In genomic region chr11:118530180-118530682, GRCh38 we compare ENCODE assay signal across 9 cellular contexts. TPM values are rescaled to one million over a fixed set of nuclear protein-coding genes. Genes with fewer than 3 reads are reported as not detected.
DNase-seq lines count a peak whose midpoint lies in the region; ATAC-seq, FAIRE-seq and TF ChIP-seq lines count a peak whose summit lies in the region.
"Had no signal": no experiment of that assay in that cellular context is flagged by ENCODE, and none has a peak within 500 bp of the region (broad histone marks: within the 10 kb centered on the region; RNA-seq: fewer than 3 reads in every experiment).

No MANE protein-coding gene starts in this region.

- H3K36me3 ChIP-seq in GM12878 (ENCODE audit: control insufficient read depth in 2 of 2, insufficient read depth in 2 of 2, low read length in 1 of 2) (peaks cover 0 to 4% of the 10 kb centered on the region in 2 experiments; a peak in 1 of 4 replicates), HepG2 (replicated peaks in 1 of 2; ENCODE audit: control insufficient read depth in 1 of 2, insufficient read depth in 2 of 2, low read length in 2 of 2) (no peaks in the 10 kb centered on the region), thyroid gland (no peaks in the 10 kb centered on the region)

- H3K79me2 ChIP-seq in GM12878 (ENCODE audit: control insufficient read depth, insufficient read depth, low read length) (no peaks in the 10 kb centered on the region), HepG2 (ENCODE audit: insufficient read depth, low read length) (no peaks in the 10 kb centered on the region)

- CTCF ChIA-PET in GM12878 (lab: Yijun Ruan, JAX) (interaction anchor here (1.6 kb wide), 1 partner anchor 87 kb away, joined by 4 read pairs; no protein-coding TSS in a partner anchor), HepG2 (lab: Yijun Ruan, JAX; ENCODE audit: low intra/inter-chr PET ratio, low total read pairs) (no interaction called here)

- H3K4me2 ChIP-seq in GM12878 (ENCODE audit: control insufficient read depth, insufficient read depth): peak overlapping the region; percentile 95
- H3K4me2 ChIP-seq in HepG2 (ENCODE audit: low read depth, low read length): peak overlapping the region; percentile 94

- POLR2A ChIA-PET in GM12878 (lab: Charles Lee) (interaction anchor here (0.7 kb wide), 1 partner anchor 15 kb away, joined by 3 read pairs; no protein-coding TSS in a partner anchor), HepG2 (lab: Yijun Ruan, JAX) (interaction anchor here (1.7 to 1.9 kb wide), 2 partner anchors 42 to 95 kb away, joined by 7 to 8 read pairs; partner anchors contain the start of genes ARCN1 and KMT2A)

- H3K4me1 ChIP-seq in GM12878 (ENCODE audit: control insufficient read depth, insufficient read depth, low read length) (0 out of 2 replicates have a peak, but pooled peaks cover 3% of the 10 kb centered on the region), HepG2 (ENCODE audit: insufficient read depth, low read length) (peaks cover 66% of the 10 kb centered on the region), thyroid gland (peaks cover 22 to 33% of the 10 kb centered on the region in 2 donors)

- no peak for ATAC-seq in GM12878
- ATAC-seq in HepG2: no peak; the same call in 2 of the 3 replicates
- no peak for ATAC-seq in GM19395 (IDR thresholded peaks at IDR 0.05; ENCODE audit: unreplicated experiment)
- no peak for ATAC-seq in HG02970 (IDR thresholded peaks at IDR 0.05; ENCODE audit: low FRiP score, unreplicated experiment)

- H3K9ac ChIP-seq in GM12878 (ENCODE audit: control insufficient read depth, insufficient read depth, low read length): peak overlapping the region; percentile 53
- H3K9ac ChIP-seq in HepG2 (ENCODE audit: insufficient read depth, low read depth, low read length): peak overlapping the region; percentile 79

- TF ChIP-seq POLR2A in GM12878 (IDR thresholded peaks at IDR 0.05; ENCODE audit: low read depth, low read length) (no peak), HepG2 (IDR thresholded peaks at IDR 0.05; ENCODE audit: insufficient read depth in 1 of 2, low read depth in 2 of 2, low read length in 2 of 2) (no peak), thyroid gland (IDR thresholded peaks at IDR 0.05) (no peak)

- SMC1A ChIA-PET in GM12878 (lab: Charles Lee; ENCODE audit: uncharacterized antibody, unreplicated experiment): no interaction called here

- H3K27me3 ChIP-seq in GM12878 (replicated peaks in 1 of 2; ENCODE audit: control insufficient read depth in 2 of 2, insufficient read depth in 2 of 2, low read length in 1 of 2) (no peaks in the 10 kb centered on the region), HepG2 (ENCODE audit: control insufficient read depth in 1 of 2, insufficient read depth in 2 of 2, low read length in 2 of 2) (no peaks in the 10 kb centered on the region; a peak in 1 of 5 replicates), thyroid gland (no peaks in the 10 kb centered on the region)

- TF ChIP-seq EP300 in GM12878 (IDR thresholded peaks at IDR 0.05; ENCODE audit: borderline replicate concordance in 1 of 2, control insufficient read depth in 1 of 2, low read depth in 2 of 2, low read length in 2 of 2): no peak
- TF ChIP-seq EP300 in HepG2 (IDR thresholded peaks at IDR 0.05; ENCODE audit: low read depth in 2 of 2, low read length in 2 of 2): no peak
- TF ChIP-seq EP300 in HepG2 (CRISPR knock-in tag; IDR thresholded peaks at IDR 0.05; ENCODE audit: borderline replicate concordance): no peak

- H3K27ac ChIP-seq in GM12878 (ENCODE audit: control insufficient read depth, insufficient read depth) (no peak overlapping the region), HepG2 (ENCODE audit: extremely low read length, insufficient read depth, low read length) (peak overlapping the region; percentile 64), thyroid gland (peak overlapping the region in 2 of 3 donors; percentile 66 to 77)

- peak; percentile 44 for DNase-seq in DMS 273 (lab: John Stamatoyannopoulos, UW; ENCODE audit: unreplicated experiment)
- DNase-seq in DMS 273 treated with DMSO at 0.1 percent for 48 hours (lab: John Stamatoyannopoulos, UW): no peak
- DNase-seq in NCI-H2029 (lab: John Stamatoyannopoulos, UW): peak; percentile 45
- DNase-seq in GM12878 (ENCODE audit: low read depth, low spot score): no peak
- no peak for DNase-seq in HepG2 (ENCODE audit: low spot score)
- peak in 1 of 2 donors; percentile 11 for DNase-seq in thyroid gland

- peak overlapping the region; percentile 92 for H2AFZ ChIP-seq in GM12878 (ENCODE audit: control insufficient read depth, low read depth, low read length)
- H2AFZ ChIP-seq in HepG2 (ENCODE audit: low read length): peak overlapping the region; percentile 76

- no peak for TF ChIP-seq RAD21 in GM12878 (IDR thresholded peaks at IDR 0.05; ENCODE audit: insufficient read depth, low read depth, low read length)
- TF ChIP-seq RAD21 in HepG2 (CRISPR knock-in tag; IDR thresholded peaks at IDR 0.05): no peak

- no peak for TF ChIP-seq CTCF in GM12878 (IDR thresholded peaks at IDR 0.05 in 2 of 3, conservative IDR thresholded peaks at IDR 0.05 in 1 of 3; ENCODE audit: control insufficient read depth in 2 of 3, extremely low read depth in 1 of 3, insufficient read depth in 1 of 3, low read depth in 3 of 3, low read length in 3 of 3)
- no peak for TF ChIP-seq CTCF in HepG2 (CRISPR knock-in tag; IDR thresholded peaks at IDR 0.05)
- no peak for TF ChIP-seq CTCF in thyroid gland (IDR thresholded peaks at IDR 0.05)

- RAD21 ChIA-PET in GM12878 (lab: Charles Lee; ENCODE audit: unreplicated experiment): interaction anchor here (1.2 kb wide), 1 partner anchor 40 kb away, joined by 4 read pairs; no protein-coding TSS in a partner anchor

- intact Hi-C loops in GM12878 (cut with micrococcal nuclease; ENCODE audit: unreplicated experiment) (loop anchor here (5.0 kb wide), 1 partner anchor 37 kb away; the partner anchor contains the start of gene IFT46), HepG2 (cut with micrococcal nuclease; ENCODE audit: unreplicated experiment) (no loop called here), thyroid gland (cut with DNase I) (no loop called here)

- BruUV-seq in GM12878 (replicated peaks; lab: Mats Ljungman, UMichigan): TSS peak; percentile 70
- BruUV-seq in HepG2 (replicated peaks; lab: Mats Ljungman, UMichigan): no TSS peak

- 9% methylated on average over 29 of the region's 31 CpGs for WGBS in GM12878 (ENCODE audit: insufficient coverage, insufficient replicate concordance, low lambda C conversion rate, missing lambda C conversion rate)
- 16% methylated on average over 7 of the region's 31 CpGs for WGBS in HepG2 (ENCODE audit: low lambda C conversion rate)
- WGBS in thyroid gland, 2 donors: 4 to 8% methylated on average over 12 to 19 of the region's 31 CpGs

- H4K20me1 ChIP-seq in GM12878 (ENCODE audit: control insufficient read depth, insufficient read depth): no peaks in the 10 kb centered on the region; the same call in 1 of the 2 replicates
- H4K20me1 ChIP-seq in HepG2 (ENCODE audit: insufficient read depth, low read length): no peaks in the 10 kb centered on the region

- FAIRE-seq in GM12878 (lab: Jason Lieb, UNC): no peak
- FAIRE-seq in HepG2 (lab: Jason Lieb, UNC): no peak
- FAIRE-seq: A204.1 had no signal

- in situ Hi-C loops in GM12878 (cut with MboI): no loop called here
- in situ Hi-C loops in HepG2 (cut with HindIII; ENCODE audit: extremely low pct_ligation_motif_present, low pct_unique_long_range_greater_than_20kb): loop anchor here (5.0 kb wide), 1 partner anchor 37 kb away; the partner anchor contains the start of gene IFT46

- H3K4me3 ChIP-seq in GM12878 (peak overlapping the region; percentile 86), HepG2 (replicated peaks in 1 of 3; ENCODE audit: insufficient read depth in 1 of 3, low read depth in 2 of 3, low read length in 3 of 3) (peak overlapping the region; percentile 70 to 97 (median 73)), thyroid gland (replicated peaks in 1 of 3) (peak overlapping the region; percentile 53 to 85 (median 78))

- H3K9me3 ChIP-seq in GM12878 (replicated peaks; ENCODE audit: control insufficient read depth, insufficient read depth, low read length): no peaks in the 10 kb centered on the region
- H3K9me3 ChIP-seq in HepG2 (ENCODE audit: low read length): no peaks in the 10 kb centered on the region
- no peaks in the 10 kb centered on the region for H3K9me3 ChIP-seq in thyroid gland

RNA-seq across cellular contexts. Expression of gene TMEM25, which starts 0.8 kb away (rescaled TPM):
- total RNA-seq in GM12878 (2013; cell fraction: nucleolus; rRNA removed): 33.7 and 45.1 TPM in 2 replicates
- total RNA-seq in GM12878 (2014; rRNA removed) (7.9 and 13.9 TPM in 2 replicates), GM12878 (2014; rRNA removed; fragmentation: Illumina TruSeq; extraction: Trizol) (4.6 and 5.2 TPM in 2 replicates), GM12878 (2021) (8.5 and 10.2 TPM in 2 replicates), HepG2 (2016; rRNA removed; fragmentation: Illumina TruSeq; extraction: Trizol) (4.5 and 7.5 TPM in 2 replicates), thyroid gland (10 to 100 TPM; 26.5 to 58.2 (median 52.0) TPM)
- 3.3 TPM for polyA plus RNA-seq in GM12878 (2011; ENCODE audit: low read depth)
- polyA plus RNA-seq in GM12878 (2011; rRNA removed) (3.3 and 5.2 TPM in 2 replicates), GM12878 (2014; fragmentation: Illumina TruSeq; extraction: Trizol) (3.5 and 7.5 TPM in 2 replicates), GM12878 (2014; fragmentation: Nextera tagmentation; extraction: Ambion mirVana) (1 to 10 TPM; 1.4 to 1.7 TPM), GM12878 (2014; rRNA removed) (7.9 and 9.4 TPM in 2 replicates), GM12878 (2016; fragmentation: Nextera tagmentation; extraction: Ambion mirVana) (1 to 10 TPM; 8.2 to 9.1 TPM), HepG2 (2011; rRNA removed) (17.2 and 23.4 TPM in 2 replicates)
- 7.7 and 9.1 TPM in 2 replicates for polyA plus RNA-seq in GM12878 (2011; cell fraction: cytosol; rRNA removed)
- 35.3 and 37.5 TPM in 2 replicates for polyA plus RNA-seq in GM12878 (2011; cell fraction: nucleus; rRNA removed)
- 5.8 and 6.8 TPM in 2 replicates for polyA plus RNA-seq in GM12878 (2012)
- polyA minus RNA-seq in GM12878 (2011; rRNA and poly(A)+ RNA removed): 12.9 and 13.1 TPM in 2 replicates
- polyA minus RNA-seq in GM12878 (2011; cell fraction: cytosol; rRNA and poly(A)+ RNA removed): 2.2 and 4.5 TPM in 2 replicates
- 18.0 and 21.9 TPM in 2 replicates for polyA minus RNA-seq in GM12878 (2011; cell fraction: nucleus; rRNA and poly(A)+ RNA removed)
- 6.2 and 7.2 TPM in 2 replicates for total RNA-seq in HepG2 (2016; cell fraction: cytosol; rRNA removed; fragmentation: Illumina TruSeq; extraction: Trizol; ENCODE audit: low read depth)
- total RNA-seq in HepG2 (2016; cell fraction: insoluble cytoplasmic fraction; rRNA removed; fragmentation: Illumina TruSeq; extraction: Trizol): 3.9 and 8.9 TPM in 2 replicates
- total RNA-seq in HepG2 (2016; cell fraction: membrane; rRNA removed; fragmentation: Illumina TruSeq; extraction: Trizol): 8.9 and 11.8 TPM in 2 replicates
- 8.4 and 8.5 TPM in 2 replicates for total RNA-seq in HepG2 (2016; cell fraction: nucleus; rRNA removed; fragmentation: Illumina TruSeq; extraction: Trizol)
- 12.4 and 19.7 TPM in 2 replicates for polyA plus RNA-seq in HepG2 (2011; cell fraction: cytosol; rRNA removed)
- polyA plus RNA-seq in HepG2 (2011; cell fraction: nucleus; rRNA removed): 40.8 and 47.6 TPM in 2 replicates
- 8.5 and 9.2 TPM in 2 replicates for polyA plus RNA-seq in HepG2 (2012)
- 6.8 and 8.7 TPM in 2 replicates for polyA plus RNA-seq in HepG2 (2016; cell fraction: cytosol; fragmentation: Illumina TruSeq; extraction: Trizol; ENCODE audit: low read depth)
- 4.6 and 5.1 TPM in 2 replicates for polyA plus RNA-seq in HepG2 (2016; cell fraction: insoluble cytoplasmic fraction; fragmentation: Illumina TruSeq; extraction: Trizol; ENCODE audit: low read depth)
- polyA plus RNA-seq in HepG2 (2016; cell fraction: membrane; fragmentation: Illumina TruSeq; extraction: Trizol; ENCODE audit: low read depth): 9.5 and 10.8 TPM in 2 replicates
- polyA plus RNA-seq in HepG2 (2016; cell fraction: nucleus; fragmentation: Illumina TruSeq; extraction: Trizol; ENCODE audit: insufficient read depth, low read depth): 20.9 and 21.2 TPM in 2 replicates
- 2.7 and 44.5 TPM in 2 replicates for polyA minus RNA-seq in HepG2 (2011; rRNA and poly(A)+ RNA removed; ENCODE audit: low replicate concordance)
- polyA minus RNA-seq in HepG2 (2011; cell fraction: cytosol; rRNA and poly(A)+ RNA removed): 6.7 and 7.2 TPM in 2 replicates
- polyA minus RNA-seq in HepG2 (2011; cell fraction: nucleus; rRNA and poly(A)+ RNA removed): 20.9 and 25.5 TPM in 2 replicates

RNA-seq across cellular contexts. Expression of gene TTC36, which starts 3.0 kb away (rescaled TPM):
- 0.71 TPM in 1 of 2 replicates, not detected in the other for total RNA-seq in GM12878 (2013; cell fraction: nucleolus; rRNA removed)
- total RNA-seq in GM12878 (2014; rRNA removed): 0.49 TPM in 1 of 2 replicates, not detected in the other
- total RNA-seq in GM12878 (2014; rRNA removed; fragmentation: Illumina TruSeq; extraction: Trizol): not detected in 2 replicates
- total RNA-seq in GM12878 (2021): 0.27 TPM in 1 of 2 replicates, not detected in the other
- not detected for polyA plus RNA-seq in GM12878 (2011; ENCODE audit: low read depth)
- not detected in 2 replicates for polyA plus RNA-seq in GM12878 (2011; rRNA removed)
- polyA plus RNA-seq in GM12878 (2011; cell fraction: cytosol; rRNA removed): not detected in 2 replicates
- polyA plus RNA-seq in GM12878 (2011; cell fraction: nucleus; rRNA removed): not detected in 2 replicates
- polyA plus RNA-seq in GM12878 (2012): 0.15 TPM in 1 of 2 replicates, not detected in the other
- not detected in 2 replicates for polyA plus RNA-seq in GM12878 (2014; fragmentation: Illumina TruSeq; extraction: Trizol)
- not detected for polyA plus RNA-seq in GM12878 (2014; fragmentation: Nextera tagmentation; extraction: Ambion mirVana)
- 0.22 and 0.28 TPM in 2 replicates for polyA plus RNA-seq in GM12878 (2014; rRNA removed)
- under 1 TPM; 0.59 to 0.78 TPM for polyA plus RNA-seq in GM12878 (2016; fragmentation: Nextera tagmentation; extraction: Ambion mirVana)
- polyA minus RNA-seq in GM12878 (2011; rRNA and poly(A)+ RNA removed): not detected in 2 replicates
- not detected in 2 replicates for polyA minus RNA-seq in GM12878 (2011; cell fraction: cytosol; rRNA and poly(A)+ RNA removed)
- 0.67 TPM in 1 of 2 replicates, not detected in the other for polyA minus RNA-seq in GM12878 (2011; cell fraction: nucleus; rRNA and poly(A)+ RNA removed)
- 0.40 TPM in 1 of 2 replicates, not detected in the other for total RNA-seq in HepG2 (2016; rRNA removed; fragmentation: Illumina TruSeq; extraction: Trizol)
- 0.62 and 1.2 TPM in 2 replicates for total RNA-seq in HepG2 (2016; cell fraction: cytosol; rRNA removed; fragmentation: Illumina TruSeq; extraction: Trizol; ENCODE audit: low read depth)
- total RNA-seq in HepG2 (2016; cell fraction: insoluble cytoplasmic fraction; rRNA removed; fragmentation: Illumina TruSeq; extraction: Trizol): 0.26 TPM in 1 of 2 replicates, not detected in the other
- 0.45 TPM in 1 of 2 replicates, not detected in the other for total RNA-seq in HepG2 (2016; cell fraction: membrane; rRNA removed; fragmentation: Illumina TruSeq; extraction: Trizol)
- 0.47 and 0.84 TPM in 2 replicates for total RNA-seq in HepG2 (2016; cell fraction: nucleus; rRNA removed; fragmentation: Illumina TruSeq; extraction: Trizol)
- polyA plus RNA-seq in HepG2 (2011; rRNA removed): 0.13 TPM in 1 of 2 replicates, not detected in the other
- 0.08 and 0.11 TPM in 2 replicates for polyA plus RNA-seq in HepG2 (2011; cell fraction: cytosol; rRNA removed)
- 0.27 and 0.62 TPM in 2 replicates for polyA plus RNA-seq in HepG2 (2011; cell fraction: nucleus; rRNA removed)
- not detected in 2 replicates for polyA plus RNA-seq in HepG2 (2012)
- 0.28 and 0.53 TPM in 2 replicates for polyA plus RNA-seq in HepG2 (2016; cell fraction: cytosol; fragmentation: Illumina TruSeq; extraction: Trizol; ENCODE audit: low read depth)
- 0.38 TPM in 1 of 2 replicates, not detected in the other for polyA plus RNA-seq in HepG2 (2016; cell fraction: insoluble cytoplasmic fraction; fragmentation: Illumina TruSeq; extraction: Trizol; ENCODE audit: low read depth)
- 0.23 and 0.47 TPM in 2 replicates for polyA plus RNA-seq in HepG2 (2016; cell fraction: membrane; fragmentation: Illumina TruSeq; extraction: Trizol; ENCODE audit: low read depth)
- polyA plus RNA-seq in HepG2 (2016; cell fraction: nucleus; fragmentation: Illumina TruSeq; extraction: Trizol; ENCODE audit: insufficient read depth, low read depth): not detected in 2 replicates
- polyA minus RNA-seq in HepG2 (2011; rRNA and poly(A)+ RNA removed; ENCODE audit: low replicate concordance): 0.24 TPM in 1 of 2 replicates, not detected in the other
- polyA minus RNA-seq in HepG2 (2011; cell fraction: cytosol; rRNA and poly(A)+ RNA removed): not detected in 2 replicates
- 0.87 and 1.2 TPM in 2 replicates for polyA minus RNA-seq in HepG2 (2011; cell fraction: nucleus; rRNA and poly(A)+ RNA removed)
- 1 to 10 TPM in 1 of 4 donors, under 1 TPM in 1, not detected in 2; 0.78 to 4.9 TPM for total RNA-seq in thyroid gland

RNA-seq across cellular contexts. Expression of gene IFT46, which starts 35.5 kb away (rescaled TPM):
- total RNA-seq in GM12878 (2013; cell fraction: nucleolus; rRNA removed): 16.4 TPM in 2 replicates
- total RNA-seq in GM12878 (2014; rRNA removed) (15.4 and 19.3 TPM in 2 replicates), GM12878 (2014; rRNA removed; fragmentation: Illumina TruSeq; extraction: Trizol) (15.0 and 15.3 TPM in 2 replicates), GM12878 (2021) (10.3 and 11.2 TPM in 2 replicates), HepG2 (2016; rRNA removed; fragmentation: Illumina TruSeq; extraction: Trizol) (15.4 and 23.9 TPM in 2 replicates), thyroid gland (10 to 100 TPM; 35.5 to 91.1 (median 55.5) TPM)
- polyA plus RNA-seq in GM12878 (2011; ENCODE audit: low read depth): 8.8 TPM
- polyA plus RNA-seq in GM12878 (2011; rRNA removed) (26.6 and 29.7 TPM in 2 replicates), GM12878 (2014; fragmentation: Illumina TruSeq; extraction: Trizol) (16.8 and 23.4 TPM in 2 replicates), GM12878 (2014; fragmentation: Nextera tagmentation; extraction: Ambion mirVana) (10 to 100 TPM; 19.4 to 21.6 TPM), GM12878 (2014; rRNA removed) (12.6 and 14.5 TPM in 2 replicates), GM12878 (2016; fragmentation: Nextera tagmentation; extraction: Ambion mirVana) (10 to 100 TPM; 14.2 to 16.6 TPM), HepG2 (2011; rRNA removed) (9.3 and 9.8 TPM in 2 replicates)
- 22.1 and 22.6 TPM in 2 replicates for polyA plus RNA-seq in GM12878 (2011; cell fraction: cytosol; rRNA removed)
- 15.3 and 18.3 TPM in 2 replicates for polyA plus RNA-seq in GM12878 (2011; cell fraction: nucleus; rRNA removed)
- 9.4 and 10.4 TPM in 2 replicates for polyA plus RNA-seq in GM12878 (2012)
- 22.0 and 23.3 TPM in 2 replicates for polyA minus RNA-seq in GM12878 (2011; rRNA and poly(A)+ RNA removed)
- 4.9 and 9.5 TPM in 2 replicates for polyA minus RNA-seq in GM12878 (2011; cell fraction: cytosol; rRNA and poly(A)+ RNA removed)
- 4.2 and 5.4 TPM in 2 replicates for polyA minus RNA-seq in GM12878 (2011; cell fraction: nucleus; rRNA and poly(A)+ RNA removed)
- 12.4 and 18.8 TPM in 2 replicates for total RNA-seq in HepG2 (2016; cell fraction: cytosol; rRNA removed; fragmentation: Illumina TruSeq; extraction: Trizol; ENCODE audit: low read depth)
- total RNA-seq in HepG2 (2016; cell fraction: insoluble cytoplasmic fraction; rRNA removed; fragmentation: Illumina TruSeq; extraction: Trizol): 14.7 and 23.4 TPM in 2 replicates
- total RNA-seq in HepG2 (2016; cell fraction: membrane; rRNA removed; fragmentation: Illumina TruSeq; extraction: Trizol): 10.2 and 11.5 TPM in 2 replicates
- total RNA-seq in HepG2 (2016; cell fraction: nucleus; rRNA removed; fragmentation: Illumina TruSeq; extraction: Trizol): 7.4 and 8.0 TPM in 2 replicates
- polyA plus RNA-seq in HepG2 (2011; cell fraction: cytosol; rRNA removed): 8.2 and 9.6 TPM in 2 replicates
- polyA plus RNA-seq in HepG2 (2011; cell fraction: nucleus; rRNA removed): 3.4 and 5.1 TPM in 2 replicates
- 5.8 and 8.4 TPM in 2 replicates for polyA plus RNA-seq in HepG2 (2012)
- polyA plus RNA-seq in HepG2 (2016; cell fraction: cytosol; fragmentation: Illumina TruSeq; extraction: Trizol; ENCODE audit: low read depth): 2.6 and 2.9 TPM in 2 replicates
- 20.5 and 21.3 TPM in 2 replicates for polyA plus RNA-seq in HepG2 (2016; cell fraction: insoluble cytoplasmic fraction; fragmentation: Illumina TruSeq; extraction: Trizol; ENCODE audit: low read depth)
- 5.9 TPM in 2 replicates for polyA plus RNA-seq in HepG2 (2016; cell fraction: membrane; fragmentation: Illumina TruSeq; extraction: Trizol; ENCODE audit: low read depth)
- 9.4 and 10.2 TPM in 2 replicates for polyA plus RNA-seq in HepG2 (2016; cell fraction: nucleus; fragmentation: Illumina TruSeq; extraction: Trizol; ENCODE audit: insufficient read depth, low read depth)
- 9.5 and 19.1 TPM in 2 replicates for polyA minus RNA-seq in HepG2 (2011; rRNA and poly(A)+ RNA removed; ENCODE audit: low replicate concordance)
- polyA minus RNA-seq in HepG2 (2011; cell fraction: cytosol; rRNA and poly(A)+ RNA removed): 5.0 and 5.8 TPM in 2 replicates
- polyA minus RNA-seq in HepG2 (2011; cell fraction: nucleus; rRNA and poly(A)+ RNA removed): 4.4 and 6.0 TPM in 2 replicates

RNA-seq across cellular contexts. Expression of gene ARCN1, which starts 42.0 kb away (rescaled TPM):
- 40.2 and 41.9 TPM in 2 replicates for total RNA-seq in GM12878 (2013; cell fraction: nucleolus; rRNA removed)
- total RNA-seq in GM12878 (2014; rRNA removed) (72.6 and 79.6 TPM in 2 replicates), GM12878 (2014; rRNA removed; fragmentation: Illumina TruSeq; extraction: Trizol) (88.9 and 99.6 TPM in 2 replicates), GM12878 (2021) (116 and 118 TPM in 2 replicates), HepG2 (2016; rRNA removed; fragmentation: Illumina TruSeq; extraction: Trizol) (148 and 215 TPM in 2 replicates), thyroid gland (100 to 1,000 TPM; 103 to 157 (median 112) TPM)
- polyA plus RNA-seq in GM12878 (2011; ENCODE audit: low read depth): 77.4 TPM
- polyA plus RNA-seq in GM12878 (2011; rRNA removed) (172 and 177 TPM in 2 replicates), GM12878 (2014; fragmentation: Illumina TruSeq; extraction: Trizol) (152 and 180 TPM in 2 replicates), GM12878 (2014; fragmentation: Nextera tagmentation; extraction: Ambion mirVana) (10 to 100 TPM; 33.3 to 47.4 TPM), GM12878 (2014; rRNA removed) (90.3 and 103 TPM in 2 replicates), GM12878 (2016; fragmentation: Nextera tagmentation; extraction: Ambion mirVana) (100 to 1,000 TPM; 109 to 114 TPM), HepG2 (2011; rRNA removed) (143 and 200 TPM in 2 replicates)
- 133 and 164 TPM in 2 replicates for polyA plus RNA-seq in GM12878 (2011; cell fraction: cytosol; rRNA removed)
- polyA plus RNA-seq in GM12878 (2011; cell fraction: nucleus; rRNA removed): 34.7 and 45.2 TPM in 2 replicates
- polyA plus RNA-seq in GM12878 (2012): 84.9 and 97.1 TPM in 2 replicates
- polyA minus RNA-seq in GM12878 (2011; rRNA and poly(A)+ RNA removed): 132 and 165 TPM in 2 replicates
- 48.4 and 55.4 TPM in 2 replicates for polyA minus RNA-seq in GM12878 (2011; cell fraction: cytosol; rRNA and poly(A)+ RNA removed)
- polyA minus RNA-seq in GM12878 (2011; cell fraction: nucleus; rRNA and poly(A)+ RNA removed): 10.6 and 15.8 TPM in 2 replicates
- total RNA-seq in HepG2 (2016; cell fraction: cytosol; rRNA removed; fragmentation: Illumina TruSeq; extraction: Trizol; ENCODE audit: low read depth): 21.7 and 21.9 TPM in 2 replicates
- total RNA-seq in HepG2 (2016; cell fraction: insoluble cytoplasmic fraction; rRNA removed; fragmentation: Illumina TruSeq; extraction: Trizol): 143 and 206 TPM in 2 replicates
- total RNA-seq in HepG2 (2016; cell fraction: membrane; rRNA removed; fragmentation: Illumina TruSeq; extraction: Trizol): 62.1 and 63.9 TPM in 2 replicates
- total RNA-seq in HepG2 (2016; cell fraction: nucleus; rRNA removed; fragmentation: Illumina TruSeq; extraction: Trizol): 61.5 and 78.3 TPM in 2 replicates
- polyA plus RNA-seq in HepG2 (2011; cell fraction: cytosol; rRNA removed): 147 and 192 TPM in 2 replicates
- polyA plus RNA-seq in HepG2 (2011; cell fraction: nucleus; rRNA removed): 33.6 and 35.8 TPM in 2 replicates
- polyA plus RNA-seq in HepG2 (2012): 80.9 and 111 TPM in 2 replicates
- polyA plus RNA-seq in HepG2 (2016; cell fraction: cytosol; fragmentation: Illumina TruSeq; extraction: Trizol; ENCODE audit: low read depth): 9.1 and 10.1 TPM in 2 replicates
- polyA plus RNA-seq in HepG2 (2016; cell fraction: insoluble cytoplasmic fraction; fragmentation: Illumina TruSeq; extraction: Trizol; ENCODE audit: low read depth): 221 and 222 TPM in 2 replicates
- 36.4 and 39.3 TPM in 2 replicates for polyA plus RNA-seq in HepG2 (2016; cell fraction: membrane; fragmentation: Illumina TruSeq; extraction: Trizol; ENCODE audit: low read depth)
- 95.2 and 101 TPM in 2 replicates for polyA plus RNA-seq in HepG2 (2016; cell fraction: nucleus; fragmentation: Illumina TruSeq; extraction: Trizol; ENCODE audit: insufficient read depth, low read depth)
- 78.7 and 166 TPM in 2 replicates for polyA minus RNA-seq in HepG2 (2011; rRNA and poly(A)+ RNA removed; ENCODE audit: low replicate concordance)
- 105 and 121 TPM in 2 replicates for polyA minus RNA-seq in HepG2 (2011; cell fraction: cytosol; rRNA and poly(A)+ RNA removed)
- polyA minus RNA-seq in HepG2 (2011; cell fraction: nucleus; rRNA and poly(A)+ RNA removed): 31.7 and 41.9 TPM in 2 replicates

Comparison
In these comparisons a context has a peak if more than half of its experiments do, and no peak if none do; other contexts are left out.
1. DNase-seq: peak in DMS 273 (single experiment) and NCI-H2029 (single experiment); none in DMS 273 treated with DMSO at 0.1 percent for 48 hours (single experiment), GM12878 (single experiment) and HepG2 (single experiment).
2. Peak in every context shown above with its lines, with median percentiles within 50 percentile points of each other: H3K4me3 ChIP-seq.